ENCODE assay signal across 1 cellular context in genomic region chr5:93620487-93621339, GRCh38.
TF ChIP-seq lines count a peak whose summit lies in the region.

No MANE protein-coding gene starts in this region.

TF ChIP-seq in HepG2, 621 proteins besides CTCF, POLR2A, EP300 and RAD21 (continued from another document):
- TF ChIP-seq ZNF710 (CRISPR knock-in tag; IDR thresholded peaks at IDR 0.05; ENCODE audit: borderline replicate concordance) (no peak), DMTF1 (CRISPR knock-in tag; IDR thresholded peaks at IDR 0.05) (no peak), MXI1 (IDR thresholded peaks at IDR 0.05; ENCODE audit: borderline replicate concordance, low read depth, low read length) (peak; percentile 22; the same call in 1 of the 3 replicates), LRRFIP1 (CRISPR knock-in tag; conservative IDR thresholded peaks at IDR 0.05) (no peak), RFX5 (IDR thresholded peaks at IDR 0.05; ENCODE audit: low read depth, low read length) (no peak), ATF5 (CRISPR knock-in tag; IDR thresholded peaks at IDR 0.05; ENCODE audit: low read depth) (no peak)
